Comparison of ENCODE assay signal across 8 cellular contexts in genomic region chr17:38868095-38868967, GRCh38. TPM values are rescaled to one million over a fixed set of nuclear protein-coding genes. Genes with fewer than 3 reads are reported as not detected.
DNase-seq lines count a peak whose midpoint lies in the region; ATAC-seq and TF ChIP-seq lines count a peak whose summit lies in the region.

No MANE protein-coding gene starts in this region.

- H3K36me3 Mint-ChIP-seq in activated CD8-positive, alpha-beta T cell treated with anti-CD3 and anti-CD28 coated beads, Interleukin-2, amount 10 ng/mL, durations not matched to agents 7 days and 5 days (ENCODE audit: low read depth), result peaks cover 30% of the 10 kb centered on the region

- peak overlapping the region; percentile 81 to 83 for H4K8ac ChIP-seq in IMR-90 (ENCODE audit: low read depth in 2 of 2, low read length in 2 of 2)

- H4K5ac ChIP-seq in IMR-90 (ENCODE audit: low read depth, low read length), result peak overlapping the region; percentile 69

- peaks cover 16% of the 10 kb centered on the region for H3K36me3 ChIP-seq in IMR-90 (ENCODE audit: control insufficient read depth, insufficient read depth, low read length)

- H3K9me3 ChIP-seq in IMR-90 (ENCODE audit: control insufficient read depth, insufficient read depth, low read length), result no peaks in the 10 kb centered on the region

- H3K27me3 ChIP-seq in IMR-90 (ENCODE audit: control insufficient read depth, insufficient read depth, low read length), result no peaks in the 10 kb centered on the region

- peak overlapping the region; percentile 81 for H2BK20ac ChIP-seq in IMR-90 (ENCODE audit: low read depth, low read length)

- H3K23ac ChIP-seq in IMR-90 (ENCODE audit: low read depth, low read length), result peak overlapping the region; percentile 96

- peak overlapping the region; percentile 90 for H3K27ac ChIP-seq in IMR-90 (ENCODE audit: insufficient read depth, low read length)

- peak overlapping the region; percentile 94 for H3K4me2 ChIP-seq in IMR-90 (ENCODE audit: low read depth, low read length)

- H3K27ac Mint-ChIP-seq in activated CD8-positive, alpha-beta T cell treated with anti-CD3 and anti-CD28 coated beads, Interleukin-2, amount 10 ng/mL, durations not matched to agents 7 days and 5 days, result peak overlapping the region; percentile 85

- peak overlapping the region; percentile 87 for H3K9ac ChIP-seq in IMR-90 (ENCODE audit: low read depth, low read length)

- BruUV-seq in IMR-90 (replicated peaks; lab: Mats Ljungman, UMichigan), result no TSS peak

- peak overlapping the region; percentile 89 for H2BK5ac ChIP-seq in IMR-90 (ENCODE audit: low read depth, low read length, poor library complexity, severe bottlenecking)

- peak overlapping the region; percentile 76 for H2AK5ac ChIP-seq in IMR-90 (ENCODE audit: low read depth, low read length)

- H3K9me3 Mint-ChIP-seq in activated CD8-positive, alpha-beta T cell treated with anti-CD3 and anti-CD28 coated beads, Interleukin-2, amount 10 ng/mL, durations not matched to agents 7 days and 5 days (ENCODE audit: insufficient read depth), result no peaks in the 10 kb centered on the region

- POLR2A ChIA-PET in IMR-90 (lab: Charles Lee; ENCODE audit: unreplicated experiment), result no interaction called here
- POLR2A ChIA-PET in activated CD8-positive, alpha-beta T cell treated with anti-CD3 and anti-CD28 coated beads, Interleukin-2, amount 10 ng/mL, durations not matched to agents 7 days and 5 days (lab: Charles Lee), result interaction anchor here (0.8 to 5.9 kb wide), 14 partner anchors 9 to 331 kb away, joined by 3 to 113 read pairs (median 6); partner anchors contain the start of genes FBXO47, RPL19 and RPL23

- CTCF ChIA-PET in IMR-90 (lab: Yijun Ruan, JAX), result interaction anchor here (0.8 kb wide), 1 partner anchor 14 kb away, joined by 5 read pairs; the partner anchor contains the start of gene RPL23
- CTCF ChIA-PET in activated CD8-positive, alpha-beta T cell treated with anti-CD3 and anti-CD28 coated beads, Interleukin-2, amount 10 ng/mL, durations not matched to agents 7 days and 5 days (lab: Charles Lee), result interaction anchor here (0.8 to 8.3 kb wide), 21 partner anchors 8 to 377 kb away, joined by 3 to 82 read pairs (median 5); partner anchors contain the start of genes LASP1NB, PLXDC1 and RPL23

- H2AFZ ChIP-seq in IMR-90 (replicated peaks; ENCODE audit: low read length, poor library complexity), result peak overlapping the region; percentile 82

- peak overlapping the region; percentile 99 for H3K4me3 Mint-ChIP-seq in activated CD8-positive, alpha-beta T cell treated with anti-CD3 and anti-CD28 coated beads, Interleukin-2, amount 10 ng/mL, durations not matched to agents 7 days and 5 days

- H3K9me1 ChIP-seq in IMR-90 (ENCODE audit: insufficient read depth, low read length), result peaks cover 17% of the 10 kb centered on the region

- peak overlapping the region; percentile 90 for H3K4me3 ChIP-seq in IMR-90 (ENCODE audit: insufficient read depth, low read depth, low read length)

- DNase-seq in DMS53 treated with DMSO at 0.1 percent for 48 hours (lab: John Stamatoyannopoulos, UW; ENCODE audit: unreplicated experiment), result peak; percentile 70
- DNase-seq in IMR-90, result peak; percentile 55
- DNase-seq in activated CD8-positive, alpha-beta T cell treated with anti-CD3 and anti-CD28 coated beads, Interleukin-2, amount 10 ng/mL, durations not matched to agents 7 days and 5 days, result peak; percentile 45
- DNase-seq in Right ventricle myocardium superior, result peak; percentile 76
- peak; percentile 93 for DNase-seq in posterior vena cava (ENCODE audit: low spot score)
- no peak for DNase-seq in NCI-H2196 (lab: John Stamatoyannopoulos, UW; ENCODE audit: unreplicated experiment)

- H3K18ac ChIP-seq in IMR-90 (ENCODE audit: low read depth, low read length), result peak overlapping the region; percentile 78

- H3K4me1 Mint-ChIP-seq in activated CD8-positive, alpha-beta T cell treated with anti-CD3 and anti-CD28 coated beads, Interleukin-2, amount 10 ng/mL, durations not matched to agents 7 days and 5 days (ENCODE audit: low read depth), result peaks cover 37% of the 10 kb centered on the region

- peak overlapping the region; percentile 92; the same call in 2 of the 3 replicates for H2BK15ac ChIP-seq in IMR-90 (ENCODE audit: low read depth, low read length)

- 1% methylated on average over 12 of the region's 25 CpGs; no CpG with 5 or more reads in 1 of the 2 experiments for WGBS in IMR-90 (ENCODE audit: extremely low coverage in 2 of 2, insufficient read length in 1 of 2), 2 experiments

- dilution Hi-C loops in IMR-90 (cut with HindIII; ENCODE audit: low sequenced_read_pairs, unreplicated experiment), result no loop called here

- ATAC-seq in IMR-90 (ENCODE audit: low read depth) (peak; percentile 3), Right ventricle myocardium superior (ENCODE audit: poor library complexity) (peak; percentile 14), HG03280 (IDR thresholded peaks at IDR 0.05; ENCODE audit: unreplicated experiment) (no peak), HG03442 (IDR thresholded peaks at IDR 0.05; ENCODE audit: unreplicated experiment) (no peak)
- ATAC-seq in activated CD8-positive, alpha-beta T cell treated with anti-CD3 and anti-CD28 coated beads, Interleukin-2, amount 10 ng/mL, durations not matched to agents 7 days and 5 days, result no peak

- H3K27me3 Mint-ChIP-seq in activated CD8-positive, alpha-beta T cell treated with anti-CD3 and anti-CD28 coated beads, Interleukin-2, amount 10 ng/mL, durations not matched to agents 7 days and 5 days (ENCODE audit: low read depth), result no peaks in the 10 kb centered on the region

- TF ChIP-seq CTCF in IMR-90 (conservative IDR thresholded peaks at IDR 0.05; ENCODE audit: low read depth, low read length), result no peak

- peak overlapping the region; percentile 97 for H3K4ac ChIP-seq in IMR-90 (ENCODE audit: low read depth, low read length)

- H3K56ac ChIP-seq in IMR-90 (ENCODE audit: extremely low read depth, insufficient read depth, low read length), result peak overlapping the region; percentile 93

- H3K79me1 ChIP-seq in IMR-90 (ENCODE audit: low read depth in 1 of 2, low read length in 2 of 2), result peaks cover 0 to 27% of the 10 kb centered on the region in 2 experiments; a peak in 2 of 4 replicates

- H3K4me1 ChIP-seq in IMR-90 (ENCODE audit: control insufficient read depth, insufficient read depth, low read length), result peaks cover 20% of the 10 kb centered on the region

- no peak for TF ChIP-seq RAD21 in IMR-90 (IDR thresholded peaks at IDR 0.05; ENCODE audit: low read length)

- H4K91ac ChIP-seq in IMR-90 (ENCODE audit: insufficient read depth, low read depth, low read length), result peak overlapping the region; percentile 93

- peaks cover 28% of the 10 kb centered on the region for H4K20me1 ChIP-seq in IMR-90 (ENCODE audit: insufficient read depth, low read length)

- no peak for TF ChIP-seq POLR2A in IMR-90 (IDR thresholded peaks at IDR 0.05; ENCODE audit: low read depth, low read length)

- peak overlapping the region; percentile 96 for H3K14ac ChIP-seq in IMR-90 (replicated peaks; ENCODE audit: low read depth, low read length)

- H2BK120ac ChIP-seq in IMR-90 (ENCODE audit: low read depth, low read length), result peak overlapping the region; percentile 91

- H2AK9ac ChIP-seq in IMR-90 (replicated peaks; ENCODE audit: low read depth, low read length, poor library complexity), result peak overlapping the region; percentile 73

- intact Hi-C loops in IMR-90 (cut with micrococcal nuclease) (loop anchor here (2.0 to 5.0 kb wide), 2 partner anchors 14 to 114 kb away; no protein-coding TSS in a partner anchor), Right ventricle myocardium superior (cut with DNase I) (no loop called here), posterior vena cava (cut with DNase I) (no loop called here)

- in situ Hi-C loops in IMR-90 (cut with MboI; ENCODE audit: low sequenced_read_pairs), result no loop called here

TF ChIP-seq in IMR-90, 13 proteins besides CTCF, POLR2A, EP300 and RAD21:
- TF ChIP-seq CHD1 (IDR thresholded peaks at IDR 0.05; ENCODE audit: low read depth, low read length) (no peak), MAZ (IDR thresholded peaks at IDR 0.05; ENCODE audit: borderline replicate concordance, low read depth, low read length) (no peak), CEBPB (IDR thresholded peaks at IDR 0.05; ENCODE audit: low read depth, low read length) (no peak), RCOR1 (IDR thresholded peaks at IDR 0.05; ENCODE audit: insufficient replicate concordance, low read length) (no peak), NFE2L2 (IDR thresholded peaks at IDR 0.05; ENCODE audit: low read depth, low read length) (no peak), MAFK (IDR thresholded peaks at IDR 0.05; ENCODE audit: low read depth, low read length) (no peak)

RNA-seq across cellular contexts. Expression of gene LASP1, which starts 1.5 kb away (rescaled TPM):
- total RNA-seq in IMR-90 (2012; rRNA removed) (79.8 and 113 TPM in 2 replicates), Right ventricle myocardium superior (31.7 TPM), posterior vena cava (100 to 1,000 TPM in 1 of 2 donors, 10 to 100 TPM in 1; 95.2 to 119 TPM)
- 262 and 304 TPM in 2 replicates for polyA plus RNA-seq in IMR-90 (2012; rRNA removed)
- polyA plus RNA-seq in IMR-90 (2012; cell fraction: cytosol; rRNA removed), result 126 and 206 TPM in 2 replicates
- 161 and 251 TPM in 2 replicates for polyA plus RNA-seq in IMR-90 (2012; cell fraction: nucleus; rRNA removed; ENCODE audit: low replicate concordance)
- total RNA-seq in activated CD8-positive, alpha-beta T cell treated with anti-CD3 and anti-CD28 coated beads, Interleukin-2, amount 10 ng/mL, durations not matched to agents 7 days and 5 days, result 100 to 1,000 TPM; 268 to 276 TPM

RNA-seq across cellular contexts. Expression of gene RPL23, which starts 14.8 kb away (rescaled TPM):
- total RNA-seq in IMR-90 (2012; rRNA removed) (1,170 and 2,401 TPM in 2 replicates), Right ventricle myocardium superior (767 TPM), posterior vena cava (1,000 to 10,000 TPM; 1,179 to 1,230 TPM)
- 1,882 and 2,308 TPM in 2 replicates for polyA plus RNA-seq in IMR-90 (2012; rRNA removed)
- 437 and 806 TPM in 2 replicates for polyA plus RNA-seq in IMR-90 (2012; cell fraction: cytosol; rRNA removed)
- 76.8 and 944 TPM in 2 replicates for polyA plus RNA-seq in IMR-90 (2012; cell fraction: nucleus; rRNA removed; ENCODE audit: low replicate concordance)
- 1,000 to 10,000 TPM; 1,130 to 1,164 TPM for total RNA-seq in activated CD8-positive, alpha-beta T cell treated with anti-CD3 and anti-CD28 coated beads, Interleukin-2, amount 10 ng/mL, durations not matched to agents 7 days and 5 days

RNA-seq across cellular contexts. Expression of gene CWC25, which starts 43.2 kb away (rescaled TPM):
- total RNA-seq in IMR-90 (2012; rRNA removed) (9.1 and 9.7 TPM in 2 replicates), Right ventricle myocardium superior (7.6 TPM), posterior vena cava (10 to 100 TPM; 13.6 to 14.9 TPM)
- 14.9 and 16.1 TPM in 2 replicates for polyA plus RNA-seq in IMR-90 (2012; rRNA removed)
- polyA plus RNA-seq in IMR-90 (2012; cell fraction: cytosol; rRNA removed), result 3.5 and 6.3 TPM in 2 replicates
- polyA plus RNA-seq in IMR-90 (2012; cell fraction: nucleus; rRNA removed; ENCODE audit: low replicate concordance), result 23.8 and 64.0 TPM in 2 replicates
- 10 to 100 TPM; 29.6 to 30.9 TPM for total RNA-seq in activated CD8-positive, alpha-beta T cell treated with anti-CD3 and anti-CD28 coated beads, Interleukin-2, amount 10 ng/mL, durations not matched to agents 7 days and 5 days

Comparison
In these comparisons a context has a peak if more than half of its experiments do, and no peak if none do; other contexts are left out.
1. ATAC-seq: peak in IMR-90 (single experiment) and Right ventricle myocardium superior (single experiment); none in activated CD8-positive, alpha-beta T cell treated with anti-CD3 and anti-CD28 coated beads, Interleukin-2, amount 10 ng/mL, durations not matched to agents 7 days and 5 days (single experiment), HG03280 (single experiment) and HG03442 (single experiment).